ENCODE assay signal across 21 cellular contexts in the genomic region with DNA sequence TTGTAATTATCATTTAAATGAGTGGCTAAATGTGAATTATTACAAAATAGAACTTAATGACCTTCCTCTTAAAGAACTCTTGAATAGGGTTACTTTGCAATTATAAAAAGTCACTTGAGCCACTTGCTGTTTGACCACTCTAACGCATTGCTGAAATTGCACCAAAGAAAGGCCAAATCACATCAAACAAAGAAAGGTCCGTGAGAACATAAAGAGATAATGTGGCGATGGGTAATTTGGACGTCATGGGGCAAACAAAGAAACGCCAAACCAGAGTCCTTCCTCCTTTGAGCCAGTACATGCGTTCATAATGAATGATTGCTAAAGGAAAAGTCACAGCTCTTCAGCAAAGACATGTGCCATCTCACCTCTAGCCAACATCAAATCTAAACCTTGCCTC.
DNase-seq lines count a peak whose midpoint lies in the region; ATAC-seq, FAIRE-seq and TF ChIP-seq lines count a peak whose summit lies in the region.
"Had no signal": no experiment of that assay in that cellular context is flagged by ENCODE, and none has a peak within 500 bp of the region (broad histone marks: within the 10 kb centered on the region; RNA-seq: fewer than 3 reads in every experiment).

No MANE protein-coding gene starts in this region.

- no peaks in the 10 kb centered on the region for H3K9me3 ChIP-seq in H1 (ENCODE audit: insufficient read depth in 2 of 2, low read depth in 1 of 2, low read length in 1 of 2)
- H3K9me3 ChIP-seq: Peyer's patch, SJSA1 had no signal

- no peak overlapping the region for H3K27ac Mint-ChIP-seq in activated naive CD8-positive, alpha-beta T cell treated with anti-CD3 and anti-CD28 coated beads, Interleukin-2, amount 50 U/mL, for 24 hours
- H3K27ac Mint-ChIP-seq: B cell; CD4-positive, CD25-positive, alpha-beta regulatory T cell had no signal

- CTCF ChIA-PET in H1 (lab: Charles Lee; ENCODE audit: partially characterized antibody) = no interaction called here

- H3K27me3 Mint-ChIP-seq in activated naive CD8-positive, alpha-beta T cell treated with anti-CD3 and anti-CD28 coated beads, Interleukin-2, amount 50 U/mL, for 24 hours = no peaks in the 10 kb centered on the region
- H3K27me3 Mint-ChIP-seq: B cell; CD4-positive, CD25-positive, alpha-beta regulatory T cell had no signal

- H3K4ac ChIP-seq in H1 (replicated peaks; ENCODE audit: insufficient read length, low read depth, low read length) = no peak overlapping the region

- no peak overlapping the region for H2BK15ac ChIP-seq in H1 (ENCODE audit: low read length)

- H2AK5ac ChIP-seq in H1 (ENCODE audit: low read depth, low read length) = no peak overlapping the region

- WGBS in H1 (ENCODE audit: extremely low coverage in 1 of 2, insufficient coverage in 1 of 2, insufficient read length in 1 of 2, insufficient replicate concordance in 2 of 2, low coverage in 1 of 2, low lambda C conversion rate in 2 of 2, missing lambda C conversion rate in 1 of 2), 2 experiments = 24% methylated on average over 6 of the region's 6 CpGs; no CpG with 5 or more reads in 1 of the 2 experiments

- H3K4me1 ChIP-seq in H1 (replicated peaks in 1 of 4; ENCODE audit: control insufficient read depth in 3 of 4, insufficient read depth in 4 of 4, low read length in 3 of 4) = peaks cover 0 to 3% (median 1%) of the 10 kb centered on the region in 4 experiments; a peak in 2 of 7 replicates
- H3K4me1 ChIP-seq: Peyer's patch, SJSA1 had no signal

- no peak overlapping the region for H3K23ac ChIP-seq in H1 (ENCODE audit: insufficient read length)

- no peak overlapping the region for H3K18ac ChIP-seq in H1 (ENCODE audit: extremely low read depth, low read length)

- no peak overlapping the region for H3K4me2 ChIP-seq in H1 (ENCODE audit: insufficient read depth in 1 of 2, low read depth in 2 of 2, low read length in 2 of 2)

- ATAC-seq in activated naive CD8-positive, alpha-beta T cell treated with anti-CD3 and anti-CD28 coated beads, Interleukin-2, amount 50 U/mL, for 24 hours = no peak
- ATAC-seq in GM18870 (IDR thresholded peaks at IDR 0.05; ENCODE audit: unreplicated experiment) (no peak), GM19455 (IDR thresholded peaks at IDR 0.05; ENCODE audit: unreplicated experiment) (no peak)

- H3K36me3 Mint-ChIP-seq in activated naive CD8-positive, alpha-beta T cell treated with anti-CD3 and anti-CD28 coated beads, Interleukin-2, amount 50 U/mL, for 24 hours (ENCODE audit: low read depth) = no peaks in the 10 kb centered on the region
- H3K36me3 Mint-ChIP-seq: CD4-positive, CD25-positive, alpha-beta regulatory T cell had no signal

- H3K9me3 Mint-ChIP-seq in activated naive CD8-positive, alpha-beta T cell treated with anti-CD3 and anti-CD28 coated beads, Interleukin-2, amount 50 U/mL, for 24 hours = no peaks in the 10 kb centered on the region

- H2BK120ac ChIP-seq in H1 (replicated peaks; ENCODE audit: low read depth, low read length) = peak overlapping the region; percentile 64

- H3K36me3 ChIP-seq in H1 (ENCODE audit: control insufficient read depth in 2 of 4, insufficient read depth in 4 of 4, low read length in 3 of 4) = no peaks in the 10 kb centered on the region
- H3K36me3 ChIP-seq: Peyer's patch, SJSA1 had no signal

- DNase-seq in NCI-H1417 (lab: John Stamatoyannopoulos, UW) (peak in 2 of 3 experiments; percentile 58 to 94), NCI-H1417 treated with DMSO at 0.1 percent for 48 hours (lab: John Stamatoyannopoulos, UW) (no peak), NCI-H1930 (lab: John Stamatoyannopoulos, UW) (peak; percentile 1 to 4), H1 (ENCODE audit: low read depth in 1 of 2, low spot score in 2 of 2) (no peak)
- no peak for DNase-seq in activated naive CD8-positive, alpha-beta T cell treated with anti-CD3 and anti-CD28 coated beads, Interleukin-2, amount 50 U/mL, for 24 hours
- DNase-seq: CD4-positive, CD25-positive, alpha-beta regulatory T cell; COR-L47; EL; IMR-90; NCI-H1694 treated with DMSO at 0.1 percent for 48 hours; NCI-H2107; NCI-H226; NCI-H524; NK-92 treated with Interleukin-12 subunit alpha and Interleukin-12 subunit beta, amount 100 ng/mL, for 24 hours; Peyer's patch had no signal

- no peak overlapping the region for H3K14ac ChIP-seq in H1 (ENCODE audit: insufficient read length)

- H3K4me1 Mint-ChIP-seq in activated naive CD8-positive, alpha-beta T cell treated with anti-CD3 and anti-CD28 coated beads, Interleukin-2, amount 50 U/mL, for 24 hours = no peaks in the 10 kb centered on the region
- H3K4me1 Mint-ChIP-seq: B cell; CD4-positive, CD25-positive, alpha-beta regulatory T cell had no signal

- no peak overlapping the region for H4K8ac ChIP-seq in H1 (ENCODE audit: extremely low read depth, insufficient read depth, low read length)

- H3K4me3 Mint-ChIP-seq in activated naive CD8-positive, alpha-beta T cell treated with anti-CD3 and anti-CD28 coated beads, Interleukin-2, amount 50 U/mL, for 24 hours = no peak overlapping the region
- H3K4me3 Mint-ChIP-seq: B cell; CD4-positive, CD25-positive, alpha-beta regulatory T cell had no signal

- no peak overlapping the region for H3K56ac ChIP-seq in H1 (replicated peaks; ENCODE audit: insufficient read length, low read depth, low read length)

- TF ChIP-seq RAD21 in H1 (IDR thresholded peaks at IDR 0.05 in 1 of 2, conservative IDR thresholded peaks at IDR 0.05 in 1 of 2; ENCODE audit: low read depth in 2 of 2, low read length in 2 of 2) = no peak

- no peak overlapping the region for H2BK12ac ChIP-seq in H1 (ENCODE audit: low read depth, low read length)

- no peak overlapping the region for H3K9ac ChIP-seq in H1 (replicated peaks in 1 of 4; ENCODE audit: extremely low read depth in 1 of 4, low read depth in 3 of 4, low read length in 3 of 4)

- POLR2A ChIA-PET in H1 (lab: Charles Lee; ENCODE audit: partially characterized antibody) = no interaction called here

- peak; percentile 45 for FAIRE-seq in H1 (lab: Jason Lieb, UNC)
- FAIRE-seq: GM12891, H54 had no signal

- no peak for TF ChIP-seq POLR2A in H1 (IDR thresholded peaks at IDR 0.05; ENCODE audit: control extremely low read depth in 1 of 2, low read depth in 2 of 2, low read length in 2 of 2)

- no peak overlapping the region for H2BK5ac ChIP-seq in H1 (ENCODE audit: low read depth, low read length)

- no peaks in the 10 kb centered on the region for H3K79me1 ChIP-seq in H1 (ENCODE audit: low read depth, low read length)

- no peaks in the 10 kb centered on the region for H3K27me3 ChIP-seq in H1 (replicated peaks in 1 of 4; ENCODE audit: control insufficient read depth in 3 of 4, extremely low read depth in 1 of 4, insufficient read depth in 3 of 4, low read length in 3 of 4)
- H3K27me3 ChIP-seq: Peyer's patch, SJSA1 had no signal

- TF ChIP-seq CTCF in H1 (IDR thresholded peaks at IDR 0.05; ENCODE audit: control extremely low read depth in 1 of 3, insufficient read depth in 1 of 3, low read depth in 1 of 3, low read length in 3 of 3) = no peak

- H4K20me1 ChIP-seq in H1 (replicated peaks in 1 of 2; ENCODE audit: control insufficient read depth in 1 of 2, insufficient read depth in 2 of 2, low read length in 2 of 2) = no peaks in the 10 kb centered on the region

- no peak overlapping the region for H2AFZ ChIP-seq in H1 (ENCODE audit: low read length)

- no peak overlapping the region for H4K91ac ChIP-seq in H1 (replicated peaks; ENCODE audit: insufficient read length, low read length)

- no peak for TF ChIP-seq EP300 in H1 (IDR thresholded peaks at IDR 0.05; ENCODE audit: borderline replicate concordance in 1 of 2, low read depth in 2 of 2, low read length in 2 of 2)

- H4K5ac ChIP-seq in H1 (ENCODE audit: insufficient read length, low read depth, low read length) = no peak overlapping the region

- H3K4me3 ChIP-seq in H1 (ENCODE audit: extremely low read depth in 1 of 4, insufficient read depth in 2 of 4, low read depth in 3 of 4, low read length in 4 of 4) = no peak overlapping the region
- H3K4me3 ChIP-seq: Peyer's patch, SJSA1 had no signal

- no peak overlapping the region for H2BK20ac ChIP-seq in H1 (ENCODE audit: low read length)

- H3K79me2 ChIP-seq in H1 (ENCODE audit: control insufficient read depth in 1 of 2, insufficient read depth in 2 of 2, low read length in 2 of 2) = no peaks in the 10 kb centered on the region

- H3K27ac ChIP-seq in H1 (ENCODE audit: low read depth, low read length) = no peak overlapping the region
- H3K27ac ChIP-seq: Peyer's patch, SJSA1 had no signal

- no peaks in the 10 kb centered on the region for H3K23me2 ChIP-seq in H1 (ENCODE audit: low read depth, low read length)

Comparison
In these comparisons a context has a peak if more than half of its experiments do, and no peak if none do; other contexts are left out.
1. DNase-seq: peak in NCI-H1417 (2 of 3) and NCI-H1930 (2 of 2); none in NCI-H1417 treated with DMSO at 0.1 percent for 48 hours (single experiment), H1 (0 of 2) and activated naive CD8-positive, alpha-beta T cell treated with anti-CD3 and anti-CD28 coated beads, Interleukin-2, amount 50 U/mL, for 24 hours (single experiment).